In genomic region chr11:36509265-36509664, GRCh38 we compare ENCODE assay signal across 8 cellular contexts. TPM values are rescaled to one million over a fixed set of nuclear protein-coding genes. Genes with fewer than 3 reads are reported as not detected.
DNase-seq lines count a peak whose midpoint lies in the region; ATAC-seq lines count a peak whose summit lies in the region.

No MANE protein-coding gene starts in this region.

- H3K9me3 Mint-ChIP-seq in activated naive CD8-positive, alpha-beta T cell treated with anti-CD3 and anti-CD28 coated beads, Interleukin-2, amount 10 ng/mL, durations not matched to agents 7 days and 5 days = peaks cover 3% of the 10 kb centered on the region

- POLR2A ChIA-PET in activated naive CD8-positive, alpha-beta T cell treated with anti-CD3 and anti-CD28 coated beads, Interleukin-2, amount 10 ng/mL, durations not matched to agents 7 days and 5 days (lab: Charles Lee) = no interaction called here

- no peaks in the 10 kb centered on the region for H3K27me3 ChIP-seq in BLaER1

- H3K4me3 Mint-ChIP-seq in activated naive CD8-positive, alpha-beta T cell treated with anti-CD3 and anti-CD28 coated beads, Interleukin-2, amount 10 ng/mL, durations not matched to agents 7 days and 5 days = peak overlapping the region; percentile 98

- H3K27ac ChIP-seq in BLaER1 = peak overlapping the region; percentile 88

- peaks cover 13% of the 10 kb centered on the region for H3K9me3 ChIP-seq in BLaER1

- H3K9ac ChIP-seq in BLaER1 = peak overlapping the region; percentile 91

- peak overlapping the region; percentile 76 for H3K4me2 ChIP-seq in BLaER1

- H3K4me1 ChIP-seq in BLaER1 = peaks cover 44% of the 10 kb centered on the region

- H3K36me3 ChIP-seq in BLaER1 = peaks cover 12% of the 10 kb centered on the region

- peaks cover 1% of the 10 kb centered on the region for H3K36me3 Mint-ChIP-seq in activated naive CD8-positive, alpha-beta T cell treated with anti-CD3 and anti-CD28 coated beads, Interleukin-2, amount 10 ng/mL, durations not matched to agents 7 days and 5 days

- peaks cover 46% of the 10 kb centered on the region for H4K20me1 ChIP-seq in BLaER1

- intact Hi-C loops in left ventricle myocardium superior (cut with micrococcal nuclease) = no loop called here

- peaks cover 5% of the 10 kb centered on the region for H3K27me3 Mint-ChIP-seq in activated naive CD8-positive, alpha-beta T cell treated with anti-CD3 and anti-CD28 coated beads, Interleukin-2, amount 10 ng/mL, durations not matched to agents 7 days and 5 days

- peak overlapping the region; percentile 94 for H3K27ac Mint-ChIP-seq in activated naive CD8-positive, alpha-beta T cell treated with anti-CD3 and anti-CD28 coated beads, Interleukin-2, amount 10 ng/mL, durations not matched to agents 7 days and 5 days

- peak; percentile 76 for DNase-seq in NCI-H2171 treated with DMSO at 0.1 percent for 48 hours (lab: John Stamatoyannopoulos, UW)
- no peak for DNase-seq in activated naive CD8-positive, alpha-beta T cell treated with anti-CD3 and anti-CD28 coated beads, Interleukin-2, amount 10 ng/mL, durations not matched to agents 7 days and 5 days
- DNase-seq in left ventricle myocardium superior = no peak
- DNase-seq in renal cortical epithelial cell (ENCODE audit: low read depth) = peak; percentile 26
- DNase-seq in HK-2 (ENCODE audit: unreplicated experiment) = no peak
- DNase-seq in NCI-H1694 (lab: John Stamatoyannopoulos, UW) = no peak

- H3K4me3 ChIP-seq in BLaER1 = peak overlapping the region; percentile 98

- peaks cover 25% of the 10 kb centered on the region for H3K4me1 Mint-ChIP-seq in activated naive CD8-positive, alpha-beta T cell treated with anti-CD3 and anti-CD28 coated beads, Interleukin-2, amount 10 ng/mL, durations not matched to agents 7 days and 5 days

- peak; percentile 7 for ATAC-seq in GM19328 (IDR thresholded peaks at IDR 0.05; ENCODE audit: unreplicated experiment)
- no peak for ATAC-seq in activated naive CD8-positive, alpha-beta T cell treated with anti-CD3 and anti-CD28 coated beads, Interleukin-2, amount 10 ng/mL, durations not matched to agents 7 days and 5 days (ENCODE audit: low read depth)
- peak; percentile 39 for ATAC-seq in left ventricle myocardium superior

RNA-seq across cellular contexts. Expression of gene TRAF6, which starts 0.8 kb away (rescaled TPM):
- total RNA-seq in activated naive CD8-positive, alpha-beta T cell treated with anti-CD3 and anti-CD28 coated beads, Interleukin-2, amount 10 ng/mL, durations not matched to agents 7 days and 5 days = 10 to 100 TPM; 13.3 to 14.5 TPM
- 11.6 TPM for total RNA-seq in left ventricle myocardium superior
- total RNA-seq in renal cortical epithelial cell = 10.2 and 15.6 TPM in 2 replicates

RNA-seq across cellular contexts. Expression of gene RAG1, which starts 58.5 kb away (rescaled TPM):
- under 1 TPM; 0.14 to 0.34 TPM for total RNA-seq in activated naive CD8-positive, alpha-beta T cell treated with anti-CD3 and anti-CD28 coated beads, Interleukin-2, amount 10 ng/mL, durations not matched to agents 7 days and 5 days
- total RNA-seq in left ventricle myocardium superior (1.4 TPM), renal cortical epithelial cell (2.6 and 3.7 TPM in 2 replicates)

Comparison
In these comparisons a context has a peak if more than half of its experiments do, and no peak if none do; other contexts are left out.
1. DNase-seq: peak in NCI-H2171 treated with DMSO at 0.1 percent for 48 hours (single experiment) and renal cortical epithelial cell (single experiment); none in activated naive CD8-positive, alpha-beta T cell treated with anti-CD3 and anti-CD28 coated beads, Interleukin-2, amount 10 ng/mL, durations not matched to agents 7 days and 5 days (single experiment), left ventricle myocardium superior (single experiment), HK-2 (single experiment) and NCI-H1694 (single experiment).